18 cellular contexts compared by ENCODE assay signal in the genomic region with DNA sequence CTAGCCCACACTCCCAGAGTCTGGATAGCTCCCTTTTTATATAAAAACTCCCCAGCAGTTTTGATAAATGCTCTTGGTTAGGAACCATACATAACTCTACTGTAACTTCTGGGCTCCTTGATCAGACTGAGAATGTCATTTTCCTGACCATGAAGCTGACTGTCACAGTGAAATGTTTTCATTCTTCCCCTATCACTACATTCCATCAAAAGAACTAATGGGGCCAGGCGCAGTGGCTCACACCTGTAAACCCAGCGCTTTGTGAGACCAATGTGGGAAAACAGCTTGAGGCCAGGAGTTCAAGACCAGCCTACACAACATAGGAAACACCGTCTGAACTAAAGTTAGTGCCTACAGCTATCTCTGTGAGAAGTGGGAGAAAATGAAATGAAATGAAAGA.
DNase-seq lines count a peak whose midpoint lies in the region; ATAC-seq and TF ChIP-seq lines count a peak whose summit lies in the region.
"Had no signal": no experiment of that assay in that cellular context is flagged by ENCODE, and none has a peak within 500 bp of the region (broad histone marks: within the 10 kb centered on the region; RNA-seq: fewer than 3 reads in every experiment).

No MANE protein-coding gene starts in this region.

- CTCF ChIA-PET in PC-9 (lab: Charles Lee) = no interaction called here

- no peak for TF ChIP-seq CTCF in cardiac muscle cell (IDR thresholded peaks at IDR 0.05; ENCODE audit: low read depth, low read length)
- TF ChIP-seq CTCF in PC-9 (conservative IDR thresholded peaks at IDR 0.05) = no peak

- H3K9me3 Mint-ChIP-seq in stimulated activated naive CD8-positive, alpha-beta T cell treated with anti-CD3 and anti-CD28 coated beads, Interleukin-15, amount 100 ng/mL, for 72 hours = no peaks in the 10 kb centered on the region
- H3K9me3 Mint-ChIP-seq: CD14-positive monocyte had no signal

- peaks cover 23% of the 10 kb centered on the region for H3K36me3 ChIP-seq in cardiac muscle cell
- no peaks in the 10 kb centered on the region for H3K36me3 ChIP-seq in PC-9 (ENCODE audit: low read depth)
- H3K36me3 ChIP-seq in mesendoderm (ENCODE audit: control insufficient read depth, insufficient read depth, low read length) = no peaks in the 10 kb centered on the region

- H3F3A ChIP-seq in PC-9 (ENCODE audit: insufficient read depth, low read depth) = no peaks in the 10 kb centered on the region

- H3K4me3 Mint-ChIP-seq in stimulated activated naive CD8-positive, alpha-beta T cell treated with anti-CD3 and anti-CD28 coated beads, Interleukin-15, amount 100 ng/mL, for 72 hours = no peak overlapping the region
- H3K4me3 Mint-ChIP-seq: CD14-positive monocyte had no signal

- H3K27ac Mint-ChIP-seq in stimulated activated naive CD8-positive, alpha-beta T cell treated with anti-CD3 and anti-CD28 coated beads, Interleukin-15, amount 100 ng/mL, for 72 hours = no peak overlapping the region

- POLR2A ChIA-PET in PC-9 (lab: Charles Lee; ENCODE audit: unreplicated experiment) = interaction anchor here (0.7 kb wide), 1 partner anchor 10 kb away, joined by 4 read pairs; no protein-coding TSS in a partner anchor

- H3K27ac ChIP-seq in cardiac muscle cell (peak overlapping the region; percentile 28), PC-9 (no peak overlapping the region), mesendoderm (ENCODE audit: low read depth, low read length) (no peak overlapping the region)

- H2BK5ac ChIP-seq in mesendoderm (ENCODE audit: low read length) = no peak overlapping the region

- H2BK15ac ChIP-seq in mesendoderm (replicated peaks; ENCODE audit: low read depth) = no peak overlapping the region

- H3K9ac ChIP-seq in mesendoderm (ENCODE audit: low read length) = no peak overlapping the region
- H3K9ac ChIP-seq: SK-N-SH had no signal

- H3K79me2 ChIP-seq in PC-9 (ENCODE audit: low read depth) (no peaks in the 10 kb centered on the region), mesendoderm (ENCODE audit: control insufficient read depth, insufficient read depth, low read length) (no peaks in the 10 kb centered on the region)

- no peaks in the 10 kb centered on the region for H3K4me1 Mint-ChIP-seq in stimulated activated naive CD8-positive, alpha-beta T cell treated with anti-CD3 and anti-CD28 coated beads, Interleukin-15, amount 100 ng/mL, for 72 hours

- H3K79me1 ChIP-seq in mesendoderm (ENCODE audit: low read length) = no peaks in the 10 kb centered on the region

- BruUV-seq in PC-9 (replicated peaks; lab: Mats Ljungman, UMichigan) = no TSS peak

- H3K18ac ChIP-seq in mesendoderm (ENCODE audit: low read length) = no peak overlapping the region

- peaks cover 11% of the 10 kb centered on the region for H3K4me1 ChIP-seq in cardiac muscle cell (ENCODE audit: low read depth)
- no peaks in the 10 kb centered on the region for H3K4me1 ChIP-seq in PC-9 (replicated peaks; ENCODE audit: insufficient read depth)
- H3K4me1 ChIP-seq in mesendoderm (ENCODE audit: control insufficient read depth, low read depth, low read length) = no peaks in the 10 kb centered on the region

- no peaks in the 10 kb centered on the region for H4K20me1 ChIP-seq in PC-9 (ENCODE audit: insufficient read depth)

- H4K8ac ChIP-seq in mesendoderm (ENCODE audit: low read depth, low read length) = no peak overlapping the region

- no peak overlapping the region for H3K4me3 ChIP-seq in cardiac muscle cell
- no peak overlapping the region for H3K4me3 ChIP-seq in PC-9
- no peak overlapping the region for H3K4me3 ChIP-seq in mesendoderm (ENCODE audit: low read length)
- H3K4me3 ChIP-seq: GM12878 had no signal

- H3K4me2 ChIP-seq in PC-9 = no peak overlapping the region
- no peak overlapping the region for H3K4me2 ChIP-seq in mesendoderm (ENCODE audit: low read length)
- H3K4me2 ChIP-seq: SK-N-SH had no signal

- no peak overlapping the region for H2AFZ ChIP-seq in PC-9

- DNase-seq in cardiac muscle cell (ENCODE audit: low read depth in 1 of 2, low spot score in 1 of 2) = no peak
- DNase-seq in cardiac septum (ENCODE audit: low spot score) = no peak
- peak; percentile 28 to 35 for DNase-seq in PC-9
- peak; percentile 79 for DNase-seq in mesendoderm
- no peak for DNase-seq in D341Med (ENCODE audit: low spot score)
- no peak for DNase-seq in stimulated activated naive CD8-positive, alpha-beta T cell treated with anti-CD3 and anti-CD28 coated beads, Interleukin-15, amount 100 ng/mL, for 72 hours
- DNase-seq: COR-L47, GOT3, KBM-7, NCI-H1048, NCI-H1436 treated with DMSO at 0.1 percent for 48 hours, NCI-H2029 treated with DMSO at 0.1 percent for 48 hours, NCI-H510A, NCI-H774, SK-N-SH had no signal

- H3K27me3 Mint-ChIP-seq in stimulated activated naive CD8-positive, alpha-beta T cell treated with anti-CD3 and anti-CD28 coated beads, Interleukin-15, amount 100 ng/mL, for 72 hours = no peaks in the 10 kb centered on the region

- intact Hi-C loops in cardiac septum (cut with DNase I) = no loop called here
- intact Hi-C loops in PC-9 (cut with micrococcal nuclease; ENCODE audit: unreplicated experiment) = no loop called here

- H3K27me3 ChIP-seq in cardiac muscle cell (no peaks in the 10 kb centered on the region), PC-9 (ENCODE audit: insufficient read depth, low read depth) (no peaks in the 10 kb centered on the region), mesendoderm (ENCODE audit: insufficient read depth, low read length, poor library complexity) (no peaks in the 10 kb centered on the region)

- ATAC-seq in stimulated activated naive CD8-positive, alpha-beta T cell treated with anti-CD3 and anti-CD28 coated beads, Interleukin-15, amount 100 ng/mL, for 72 hours = no peak
- no peak for ATAC-seq in GM18867 (IDR thresholded peaks at IDR 0.05; ENCODE audit: unreplicated experiment)
- ATAC-seq: GM12878 had no signal

- H3K4ac ChIP-seq in mesendoderm (ENCODE audit: low read depth, low read length) = no peak overlapping the region

- no peak overlapping the region for H2BK120ac ChIP-seq in mesendoderm (ENCODE audit: low read depth, low read length)

- no peaks in the 10 kb centered on the region for H3K9me2 ChIP-seq in PC-9 (ENCODE audit: insufficient read depth)
- H3K9me2 ChIP-seq: SK-N-SH had no signal

- no CpG with 5 or more reads among the region's 3 CpGs for WGBS in mesendoderm (ENCODE audit: extremely low coverage, insufficient coverage, low lambda C conversion rate)

- H3K9me3 ChIP-seq in cardiac muscle cell (ENCODE audit: low read depth) (no peaks in the 10 kb centered on the region), PC-9 (ENCODE audit: insufficient read depth, low read depth) (no peaks in the 10 kb centered on the region)
- H3K9me3 ChIP-seq: SK-N-SH had no signal

- no peak overlapping the region for H3K56ac ChIP-seq in mesendoderm (ENCODE audit: low read length)

- H4K5ac ChIP-seq in mesendoderm (ENCODE audit: low read length) = no peak overlapping the region

- no peak overlapping the region for H2AK5ac ChIP-seq in mesendoderm (ENCODE audit: low read length)

- H3K23ac ChIP-seq in mesendoderm (ENCODE audit: low read length) = no peak overlapping the region

Comparison
In these comparisons a context has a peak if more than half of its experiments do, and no peak if none do; other contexts are left out.
1. DNase-seq: peak in PC-9 (2 of 2) and mesendoderm (single experiment); none in cardiac muscle cell (0 of 2), cardiac septum (single experiment), D341Med (single experiment) and stimulated activated naive CD8-positive, alpha-beta T cell treated with anti-CD3 and anti-CD28 coated beads, Interleukin-15, amount 100 ng/mL, for 72 hours (0 of 2).